Comparison of ENCODE assay signal across 8 cellular contexts in the genomic region with DNA sequence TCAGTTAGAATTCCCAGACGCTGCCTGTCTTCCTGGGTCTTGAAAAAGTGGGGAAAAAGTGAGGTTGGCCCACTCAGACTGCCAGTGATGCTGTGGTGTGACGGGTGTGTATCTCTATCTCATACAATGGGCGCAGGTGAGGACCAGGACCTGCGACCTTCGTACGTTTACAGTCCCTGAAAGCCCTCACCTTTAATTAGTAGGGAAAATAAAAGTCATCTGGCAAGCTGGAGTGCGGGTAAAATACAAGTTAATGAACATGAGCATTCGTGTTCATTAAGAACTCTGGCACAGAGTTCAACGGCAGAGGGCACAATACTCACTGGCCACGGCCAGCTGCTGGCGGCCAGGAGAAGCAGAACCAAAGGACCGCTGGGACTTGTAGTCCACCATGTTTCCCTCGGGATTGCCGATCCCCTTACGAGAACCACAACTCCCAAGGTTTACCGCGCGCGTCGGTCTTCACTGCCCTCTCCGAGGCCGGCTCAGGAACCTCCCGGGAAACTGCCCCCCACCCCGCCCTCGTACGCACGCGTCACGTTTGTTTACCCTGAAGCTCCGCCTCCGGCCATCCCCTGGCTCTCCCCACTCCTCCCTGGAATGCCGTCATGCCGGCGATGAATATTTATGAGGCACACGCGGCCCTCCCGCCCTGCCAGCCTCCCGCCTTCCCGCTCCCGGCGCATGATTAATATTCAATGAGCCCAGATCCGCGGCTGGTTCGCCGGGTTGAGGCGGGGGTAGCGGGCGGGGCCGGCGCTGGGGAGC. TPM values are rescaled to one million over a fixed set of nuclear protein-coding genes. Genes with fewer than 3 reads are reported as not detected.
DNase-seq lines count a peak whose midpoint lies in the region; ATAC-seq and TF ChIP-seq lines count a peak whose summit lies in the region.

No MANE protein-coding gene starts in this region.

- peak overlapping the region; percentile 7 to 100 for H3K27ac ChIP-seq in lung (ENCODE audit: low read depth in 1 of 2, low read length in 1 of 2)

- peak; percentile 99 for DNase-seq in COLO829 (ENCODE audit: low spot score)
- DNase-seq in GM20000 (ENCODE audit: low spot score), result peak; percentile 95
- peak; percentile 90 for DNase-seq in HS-5 (ENCODE audit: low read depth)
- DNase-seq in NK-92 (lab: John Stamatoyannopoulos, UW; ENCODE audit: unreplicated experiment), result peak; percentile 51
- DNase-seq in activated CD8-positive, alpha-beta memory T cell treated with anti-CD3 and anti-CD28 coated beads for 4 hours (ENCODE audit: low read depth in 2 of 2), result peak; percentile 86 to 87
- DNase-seq in effector CD8-positive, alpha-beta T cell (lab: John Stamatoyannopoulos, UW), result peak; percentile 91
- peak; percentile 100 for DNase-seq in lung (ENCODE audit: low spot score)
- peak; percentile 87 to 94 (median 91) for DNase-seq in stimulated activated CD4-positive, alpha-beta T cell treated with anti-CD3 and anti-CD28 coated beads, TNF-alpha, amount 100 ng/mL, for 24 hours (ENCODE audit: low read depth in 3 of 3)

- peaks cover 0 to 2% of the 10 kb centered on the region in 2 donors for H3K9me3 ChIP-seq in lung (ENCODE audit: control insufficient read depth in 2 of 2, insufficient read depth in 1 of 2, low read length in 1 of 2)

- whole genome bisulfite sequencing in lung, 2 donors, result 3 to 4% methylated on average over 50 of the region's 50 CpGs

- peak; percentile 94 for ATAC-seq in lung (ENCODE audit: insufficient read depth, low FRiP score)

- H3K36me3 ChIP-seq in lung (ENCODE audit: control insufficient read depth in 2 of 2, insufficient read depth in 2 of 2, low read length in 2 of 2), result no peaks in the 10 kb centered on the region

- H3K4me1 ChIP-seq in lung (ENCODE audit: control insufficient read depth in 2 of 2, insufficient read depth in 2 of 2, low read length in 2 of 2), result peaks cover 0 to 5% of the 10 kb centered on the region in 2 donors

- H3K4me3 ChIP-seq in lung, result peak overlapping the region; percentile 86

- TF ChIP-seq CTCF in GM20000 (IDR thresholded peaks at IDR 0.05; ENCODE audit: extremely low read depth, missing control alignments), result peak; percentile 79
- TF ChIP-seq CTCF in lung (IDR thresholded peaks at IDR 0.05; ENCODE audit: control extremely low read depth, extremely low read depth), result peak; percentile 88

- H3K27me3 ChIP-seq in lung (ENCODE audit: control insufficient read depth, insufficient read depth), result no peaks in the 10 kb centered on the region

RNA-seq across cellular contexts. Expression of a gene that starts 0.5 kb away (rescaled TPM):
- 10 to 100 TPM; 12.5 to 29.2 TPM for total RNA-seq in lung
- 1 to 10 TPM; 2.3 to 3.3 TPM for polyA plus RNA-seq in lung

Comparison
In these comparisons a context has a peak if more than half of its experiments do, and no peak if none do; other contexts are left out.
1. Peak in every context shown above with its lines: DNase-seq, ATAC-seq, H3K4me3 ChIP-seq and H3K27ac ChIP-seq.